Comparison of ENCODE assay signal across 12 cellular contexts in genomic region chr22:17797721-17798559, GRCh38. TPM values are rescaled to one million over a fixed set of nuclear protein-coding genes. Genes with fewer than 3 reads are reported as not detected.
A peak's percentile ranks its signal among the peaks of the same experiment; 100 is the strongest.
DNase-seq lines count a peak whose midpoint lies in the region; ATAC-seq and TF ChIP-seq lines count a peak whose summit lies in the region.
"Had no signal": no experiment of that assay in that cellular context is flagged by ENCODE, and none has a peak within 500 bp of the region (broad histone marks: within the 10 kb centered on the region; RNA-seq: fewer than 3 reads in every experiment).

No MANE protein-coding gene starts in this region.

- H3K79me2 ChIP-seq in OCI-LY3 (ENCODE audit: low read length) = peaks cover 25% of the 10 kb centered on the region

- peak; percentile 29 for DNase-seq in activated naive CD4-positive, alpha-beta T cell treated with anti-CD3 and anti-CD28 coated beads, Interleukin-2, amount 10 ng/mL, durations not matched to agents 7 days and 5 days
- no peak for DNase-seq in activated naive CD4-positive, alpha-beta T cell treated with anti-CD3 and anti-CD28 coated beads, Interleukin-2, amount 50 U/mL, for 16 hours
- DNase-seq in occipital lobe (lab: John Stamatoyannopoulos, UW) (no peak), HuH-7.5 (ENCODE audit: low spot score) (no peak)
- no peak for DNase-seq in activated CD4-positive, alpha-beta memory T cell treated with anti-CD3 and anti-CD28 coated beads for 36 hours
- DNase-seq: foreskin fibroblast, NCI-H1436 treated with DMSO at 0.1 percent for 48 hours had no signal

- H3K4me1 ChIP-seq in OCI-LY3 (ENCODE audit: low read length) = peaks cover 96% of the 10 kb centered on the region
- H3K4me1 ChIP-seq: A549 had no signal

- no peaks in the 10 kb centered on the region for H3K9me3 ChIP-seq in OCI-LY3 (ENCODE audit: insufficient read depth, low read length)
- H3K9me3 ChIP-seq: A549 had no signal

- no peaks in the 10 kb centered on the region for H4K20me1 ChIP-seq in OCI-LY3 (ENCODE audit: insufficient read depth, low read length)

- no peak overlapping the region for H2AFZ ChIP-seq in OCI-LY3 (ENCODE audit: low read depth, low read length)

- H3K9ac ChIP-seq in OCI-LY3 (ENCODE audit: low read length) = peak overlapping the region; percentile 76

- H3K4me2 ChIP-seq in OCI-LY3 (ENCODE audit: low read length) = peak overlapping the region; percentile 80
- H3K4me2 ChIP-seq: A549 had no signal

- TF ChIP-seq CTCF in OCI-LY3 (IDR thresholded peaks at IDR 0.05; ENCODE audit: low read depth, low read length) = no peak

- peaks cover 31% of the 10 kb centered on the region for H3K36me3 ChIP-seq in OCI-LY3 (replicated peaks; ENCODE audit: low read depth, low read length)

- no peaks in the 10 kb centered on the region for H3K36me3 Mint-ChIP-seq in activated naive CD4-positive, alpha-beta T cell treated with anti-CD3 and anti-CD28 coated beads, Interleukin-2, amount 10 ng/mL, durations not matched to agents 7 days and 5 days
- H3K36me3 Mint-ChIP-seq in activated CD4-positive, alpha-beta memory T cell treated with anti-CD3 and anti-CD28 coated beads for 36 hours = no peaks in the 10 kb centered on the region
- H3K36me3 Mint-ChIP-seq: WTC11 had no signal

- ATAC-seq in HG02973 (IDR thresholded peaks at IDR 0.05; ENCODE audit: unreplicated experiment) (peak; percentile 51), HG03521 (IDR thresholded peaks at IDR 0.05; ENCODE audit: unreplicated experiment) (no peak)
- ATAC-seq: A549, WTC11 had no signal

- POLR2A ChIA-PET in activated CD4-positive, alpha-beta memory T cell treated with anti-CD3 and anti-CD28 coated beads for 36 hours (lab: Charles Lee) = no interaction called here

- CTCF ChIA-PET in activated naive CD4-positive, alpha-beta T cell treated with anti-CD3 and anti-CD28 coated beads, Interleukin-2, amount 10 ng/mL, durations not matched to agents 7 days and 5 days (lab: Charles Lee) = interaction anchor here (0.9 to 1.2 kb wide), 2 partner anchors 13 to 278 kb away, joined by 3 to 5 read pairs; no protein-coding TSS in a partner anchor
- CTCF ChIA-PET in activated CD4-positive, alpha-beta memory T cell treated with anti-CD3 and anti-CD28 coated beads for 36 hours (lab: Charles Lee) = interaction anchor here (1.0 kb wide), 1 partner anchor 13 kb away, joined by 4 read pairs; no protein-coding TSS in a partner anchor

- H3K27me3 Mint-ChIP-seq in activated naive CD4-positive, alpha-beta T cell treated with anti-CD3 and anti-CD28 coated beads, Interleukin-2, amount 10 ng/mL, durations not matched to agents 7 days and 5 days = no peaks in the 10 kb centered on the region
- no peaks in the 10 kb centered on the region for H3K27me3 Mint-ChIP-seq in activated CD4-positive, alpha-beta memory T cell treated with anti-CD3 and anti-CD28 coated beads for 36 hours

- no peaks in the 10 kb centered on the region for H3K27me3 ChIP-seq in OCI-LY3 (ENCODE audit: low read depth, low read length)

- H3K27ac ChIP-seq in OCI-LY3 (ENCODE audit: low read length) = peak overlapping the region; percentile 98
- H3K27ac ChIP-seq: A549 had no signal

- H3K9me3 Mint-ChIP-seq in activated naive CD4-positive, alpha-beta T cell treated with anti-CD3 and anti-CD28 coated beads, Interleukin-2, amount 10 ng/mL, durations not matched to agents 7 days and 5 days = no peaks in the 10 kb centered on the region
- no peaks in the 10 kb centered on the region for H3K9me3 Mint-ChIP-seq in activated CD4-positive, alpha-beta memory T cell treated with anti-CD3 and anti-CD28 coated beads for 36 hours
- H3K9me3 Mint-ChIP-seq: WTC11 had no signal

- peak overlapping the region; percentile 45 for H3K4me3 ChIP-seq in OCI-LY3 (ENCODE audit: low read length)
- H3K4me3 ChIP-seq: A549 had no signal

- intact Hi-C loops in activated CD4-positive, alpha-beta memory T cell treated with anti-CD3 and anti-CD28 coated beads for 36 hours (cut with micrococcal nuclease) = no loop called here

- H3K4me1 Mint-ChIP-seq in activated naive CD4-positive, alpha-beta T cell treated with anti-CD3 and anti-CD28 coated beads, Interleukin-2, amount 10 ng/mL, durations not matched to agents 7 days and 5 days = peaks cover 8% of the 10 kb centered on the region
- H3K4me1 Mint-ChIP-seq in activated CD4-positive, alpha-beta memory T cell treated with anti-CD3 and anti-CD28 coated beads for 36 hours (ENCODE audit: low read depth) = peaks cover 3% of the 10 kb centered on the region
- H3K4me1 Mint-ChIP-seq: WTC11 had no signal

- no peak overlapping the region for H3K4me3 Mint-ChIP-seq in activated naive CD4-positive, alpha-beta T cell treated with anti-CD3 and anti-CD28 coated beads, Interleukin-2, amount 10 ng/mL, durations not matched to agents 7 days and 5 days
- no peak overlapping the region for H3K4me3 Mint-ChIP-seq in activated CD4-positive, alpha-beta memory T cell treated with anti-CD3 and anti-CD28 coated beads for 36 hours
- H3K4me3 Mint-ChIP-seq: WTC11 had no signal

- no peak overlapping the region for H3K27ac Mint-ChIP-seq in activated naive CD4-positive, alpha-beta T cell treated with anti-CD3 and anti-CD28 coated beads, Interleukin-2, amount 10 ng/mL, durations not matched to agents 7 days and 5 days
- H3K27ac Mint-ChIP-seq in activated CD4-positive, alpha-beta memory T cell treated with anti-CD3 and anti-CD28 coated beads for 36 hours = no peak overlapping the region
- H3K27ac Mint-ChIP-seq: WTC11 had no signal

RNA-seq across cellular contexts. Expression of gene BID, which starts 23.7 kb away (rescaled TPM):
- 46.2 TPM for total RNA-seq in occipital lobe
- 10 to 100 TPM; 22.3 to 24.7 TPM for total RNA-seq in activated CD4-positive, alpha-beta memory T cell treated with anti-CD3 and anti-CD28 coated beads for 36 hours
